8 cellular contexts compared by ENCODE assay signal in genomic region chr17:49556183-49556943, GRCh38. TPM values are rescaled to one million over a fixed set of nuclear protein-coding genes. Genes with fewer than 3 reads are reported as not detected.
A peak's percentile ranks its signal among the peaks of the same experiment; 100 is the strongest.
DNase-seq lines count a peak whose midpoint lies in the region; ATAC-seq and TF ChIP-seq lines count a peak whose summit lies in the region.

No MANE protein-coding gene starts in this region.

- no peak overlapping the region for H3K27ac Mint-ChIP-seq in CD8-positive, alpha-beta memory T cell
- H3K27ac Mint-ChIP-seq in activated CD4-positive, alpha-beta T cell treated with anti-CD3 and anti-CD28 coated beads, Interleukin-2, amount 10 ng/mL, durations not matched to agents 7 days and 5 days: no peak overlapping the region

- ATAC-seq in HG03439 (IDR thresholded peaks at IDR 0.05; ENCODE audit: unreplicated experiment) (peak; percentile 61), HG03378 (IDR thresholded peaks at IDR 0.05; ENCODE audit: unreplicated experiment) (no peak)

- TF ChIP-seq CTCF in coronary artery (IDR thresholded peaks at IDR 0.05): peak; percentile 99

- CTCF ChIA-PET in CD8-positive, alpha-beta memory T cell (lab: Charles Lee): interaction anchor here (0.6 to 4.3 kb wide), 48 partner anchors 9 to 506 kb away, joined by 3 to 85 read pairs (median 4); partner anchors contain the start of genes DLX3, NGFR, PHB1 and SLC35B1
- CTCF ChIA-PET in activated CD4-positive, alpha-beta T cell treated with anti-CD3 and anti-CD28 coated beads, Interleukin-2, amount 10 ng/mL, durations not matched to agents 7 days and 5 days (lab: Charles Lee): interaction anchor here (0.6 to 4.1 kb wide), 46 partner anchors 10 to 466 kb away, joined by 3 to 35 read pairs (median 4); partner anchors contain the start of genes NGFR, NXPH3, PHB1 and SLC35B1

- H3K27ac ChIP-seq in CD8-positive, alpha-beta memory T cell (ENCODE audit: low read depth, low read length): no peak overlapping the region
- no peak overlapping the region for H3K27ac ChIP-seq in coronary artery

- no peak overlapping the region for H3K4me3 Mint-ChIP-seq in CD8-positive, alpha-beta memory T cell
- H3K4me3 Mint-ChIP-seq in activated CD4-positive, alpha-beta T cell treated with anti-CD3 and anti-CD28 coated beads, Interleukin-2, amount 10 ng/mL, durations not matched to agents 7 days and 5 days: no peak overlapping the region

- H3K27me3 Mint-ChIP-seq in CD8-positive, alpha-beta memory T cell: peaks cover 1 to 9% of the 10 kb centered on the region in 2 donors
- peaks cover 2% of the 10 kb centered on the region for H3K27me3 Mint-ChIP-seq in activated CD4-positive, alpha-beta T cell treated with anti-CD3 and anti-CD28 coated beads, Interleukin-2, amount 10 ng/mL, durations not matched to agents 7 days and 5 days

- H3K4me1 ChIP-seq in CD8-positive, alpha-beta memory T cell (ENCODE audit: insufficient read depth, low read length): peaks cover 14% of the 10 kb centered on the region

- no peaks in the 10 kb centered on the region for H3K9me3 Mint-ChIP-seq in CD8-positive, alpha-beta memory T cell
- no peaks in the 10 kb centered on the region for H3K9me3 Mint-ChIP-seq in activated CD4-positive, alpha-beta T cell treated with anti-CD3 and anti-CD28 coated beads, Interleukin-2, amount 10 ng/mL, durations not matched to agents 7 days and 5 days

- peaks cover 5 to 10% (median 10%) of the 10 kb centered on the region in 3 donors for H3K4me1 Mint-ChIP-seq in CD8-positive, alpha-beta memory T cell
- H3K4me1 Mint-ChIP-seq in activated CD4-positive, alpha-beta T cell treated with anti-CD3 and anti-CD28 coated beads, Interleukin-2, amount 10 ng/mL, durations not matched to agents 7 days and 5 days: no peaks in the 10 kb centered on the region

- no peaks in the 10 kb centered on the region for H3K36me3 ChIP-seq in CD8-positive, alpha-beta memory T cell (ENCODE audit: insufficient read depth, low read length)

- H3K36me3 Mint-ChIP-seq in CD8-positive, alpha-beta memory T cell: no peaks in the 10 kb centered on the region
- no peaks in the 10 kb centered on the region for H3K36me3 Mint-ChIP-seq in activated CD4-positive, alpha-beta T cell treated with anti-CD3 and anti-CD28 coated beads, Interleukin-2, amount 10 ng/mL, durations not matched to agents 7 days and 5 days (ENCODE audit: low read depth)

- POLR2A ChIA-PET in CD8-positive, alpha-beta memory T cell (lab: Charles Lee): no interaction called here
- POLR2A ChIA-PET in activated CD4-positive, alpha-beta T cell treated with anti-CD3 and anti-CD28 coated beads, Interleukin-2, amount 10 ng/mL, durations not matched to agents 7 days and 5 days (lab: Charles Lee): no interaction called here

- no peak overlapping the region for H3K4me3 ChIP-seq in CD8-positive, alpha-beta memory T cell (ENCODE audit: low read length)
- peak overlapping the region; percentile 44 for H3K4me3 ChIP-seq in coronary artery

- no peaks in the 10 kb centered on the region for H3K9me3 ChIP-seq in CD8-positive, alpha-beta memory T cell (ENCODE audit: low read length)

- DNase-seq in CD8-positive, alpha-beta memory T cell: peak; percentile 72 to 84 (median 75)
- DNase-seq in NCI-H748 (lab: John Stamatoyannopoulos, UW; ENCODE audit: unreplicated experiment): peak; percentile 79
- peak; percentile 82 for DNase-seq in activated CD4-positive, alpha-beta T cell treated with anti-CD3 and anti-CD28 coated beads, Interleukin-2, amount 10 ng/mL, durations not matched to agents 7 days and 5 days
- peak; percentile 78 for DNase-seq in coronary artery (ENCODE audit: low spot score)
- DNase-seq in lung microvascular endothelial cell (ENCODE audit: low read depth in 2 of 2): peak; percentile 62 to 75
- DNase-seq in stimulated activated CD8-positive, alpha-beta memory T cell treated with anti-CD3 and anti-CD28 coated beads, Interleukin-12 subunit alpha, Interleukin-12 subunit beta, amount 100 ng/mL, for 24 hours (ENCODE audit: extremely low read depth): peak; percentile 56

- no peaks in the 10 kb centered on the region for H3K27me3 ChIP-seq in CD8-positive, alpha-beta memory T cell (ENCODE audit: insufficient read depth, low read length, poor library complexity, severe bottlenecking)

RNA-seq across cellular contexts. Expression of gene NXPH3, which starts 19.3 kb away (rescaled TPM):
- under 1 TPM; 0.31 to 0.44 TPM for total RNA-seq in CD8-positive, alpha-beta memory T cell
- not detected for polyA plus RNA-seq in CD8-positive, alpha-beta memory T cell
- not detected for total RNA-seq in activated CD4-positive, alpha-beta T cell treated with anti-CD3 and anti-CD28 coated beads, Interleukin-2, amount 10 ng/mL, durations not matched to agents 7 days and 5 days
- 1.1 and 3.0 TPM in 2 replicates for total RNA-seq in lung microvascular endothelial cell
